In the genomic region with DNA sequence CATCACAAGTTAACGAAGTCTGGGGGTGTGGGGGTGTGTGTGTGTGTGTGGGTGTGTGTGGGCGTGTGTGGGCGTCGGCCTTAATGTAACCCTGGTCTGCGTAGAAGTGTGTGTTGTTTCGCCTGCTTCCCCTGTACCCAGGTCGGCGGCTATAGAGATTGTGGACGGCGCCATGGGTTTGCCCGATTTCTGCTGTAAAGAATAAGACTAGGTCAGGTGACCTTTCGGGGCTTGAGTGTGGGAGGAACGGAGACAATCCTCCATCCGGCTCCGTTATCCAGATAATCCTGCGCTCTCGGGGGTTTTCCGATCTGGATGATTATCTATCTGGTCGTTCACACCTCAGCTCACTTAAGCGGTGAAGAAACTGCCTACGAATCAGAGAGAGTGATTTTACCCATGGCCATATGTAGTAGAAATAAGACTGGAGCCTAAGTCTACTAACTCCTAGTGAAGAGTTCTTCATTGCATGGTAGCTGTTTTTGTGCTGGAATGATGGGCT, we compare ENCODE assay signal across 1 cellular context.
TF ChIP-seq lines count a peak whose summit lies in the region.

No MANE protein-coding gene starts in this region.

TF ChIP-seq in HEK293, 187 proteins besides CTCF, POLR2A, EP300 and RAD21 (continued from another document and continues in another):
- TF ChIP-seq ZBTB1 (tag by site-specific recombination; IDR thresholded peaks at IDR 0.05) (no peak), ZNF292 (tag by site-specific recombination; IDR thresholded peaks at IDR 0.05; ENCODE audit: borderline replicate concordance, low read depth) (no peak), RBAK (tag by site-specific recombination; IDR thresholded peaks at IDR 0.05) (no peak), ZNF24 (tag by site-specific recombination; IDR thresholded peaks at IDR 0.05) (no peak), ZNF394 (tag by site-specific recombination; IDR thresholded peaks at IDR 0.05; ENCODE audit: borderline replicate concordance) (no peak; the same call in 1 of the 2 replicates), ZNF433 (tag by site-specific recombination; IDR thresholded peaks at IDR 0.05; ENCODE audit: low read depth) (no peak), ZNF624 (tag by site-specific recombination; IDR thresholded peaks at IDR 0.05) (no peak), SP2 (tag by site-specific recombination; IDR thresholded peaks at IDR 0.05) (no peak), ZFP3 (tag by site-specific recombination; IDR thresholded peaks at IDR 0.05; ENCODE audit: low read depth) (no peak), MEIS1 (CRISPR knock-in tag; IDR thresholded peaks at IDR 0.05; ENCODE audit: borderline replicate concordance) (no peak), KLF10 (tag by site-specific recombination; IDR thresholded peaks at IDR 0.05) (peak; percentile 70), ZNF791 (tag by site-specific recombination; IDR thresholded peaks at IDR 0.05) (no peak), ZNF549 (tag by site-specific recombination; IDR thresholded peaks at IDR 0.05) (no peak), ZNF768 (tag by site-specific recombination; IDR thresholded peaks at IDR 0.05) (no peak), ZNF623 (tag by site-specific recombination; IDR thresholded peaks at IDR 0.05) (no peak), KLF8 (tag by site-specific recombination; IDR thresholded peaks at IDR 0.05) (peak; percentile 65; the same call in 1 of the 2 replicates), ZNF426 (tag by site-specific recombination; IDR thresholded peaks at IDR 0.05) (no peak), SCRT1 (tag by site-specific recombination; IDR thresholded peaks at IDR 0.05; ENCODE audit: borderline replicate concordance) (no peak), ZNF555 (tag by site-specific recombination; conservative IDR thresholded peaks at IDR 0.05) (no peak), ZNF19 (tag by site-specific recombination; IDR thresholded peaks at IDR 0.05; ENCODE audit: low read depth) (no peak), KLF7 (tag by site-specific recombination; IDR thresholded peaks at IDR 0.05; ENCODE audit: borderline replicate concordance) (no peak), ZNF302 (tag by site-specific recombination; IDR thresholded peaks at IDR 0.05; ENCODE audit: low read depth) (no peak), ZNF175 (tag by site-specific recombination; IDR thresholded peaks at IDR 0.05) (no peak), ZNF324 (tag by site-specific recombination; IDR thresholded peaks at IDR 0.05) (no peak), KLF16 (tag by site-specific recombination; IDR thresholded peaks at IDR 0.05) (peak; percentile 15; the same call in 1 of the 2 replicates), ZNF548 (tag by site-specific recombination; IDR thresholded peaks at IDR 0.05) (no peak), GLI2 (tag by site-specific recombination; IDR thresholded peaks at IDR 0.05; ENCODE audit: borderline replicate concordance, low read depth) (no peak), ZNF48 (tag by site-specific recombination; IDR thresholded peaks at IDR 0.05) (no peak)
- TF ChIP-seq, protein P1, sequence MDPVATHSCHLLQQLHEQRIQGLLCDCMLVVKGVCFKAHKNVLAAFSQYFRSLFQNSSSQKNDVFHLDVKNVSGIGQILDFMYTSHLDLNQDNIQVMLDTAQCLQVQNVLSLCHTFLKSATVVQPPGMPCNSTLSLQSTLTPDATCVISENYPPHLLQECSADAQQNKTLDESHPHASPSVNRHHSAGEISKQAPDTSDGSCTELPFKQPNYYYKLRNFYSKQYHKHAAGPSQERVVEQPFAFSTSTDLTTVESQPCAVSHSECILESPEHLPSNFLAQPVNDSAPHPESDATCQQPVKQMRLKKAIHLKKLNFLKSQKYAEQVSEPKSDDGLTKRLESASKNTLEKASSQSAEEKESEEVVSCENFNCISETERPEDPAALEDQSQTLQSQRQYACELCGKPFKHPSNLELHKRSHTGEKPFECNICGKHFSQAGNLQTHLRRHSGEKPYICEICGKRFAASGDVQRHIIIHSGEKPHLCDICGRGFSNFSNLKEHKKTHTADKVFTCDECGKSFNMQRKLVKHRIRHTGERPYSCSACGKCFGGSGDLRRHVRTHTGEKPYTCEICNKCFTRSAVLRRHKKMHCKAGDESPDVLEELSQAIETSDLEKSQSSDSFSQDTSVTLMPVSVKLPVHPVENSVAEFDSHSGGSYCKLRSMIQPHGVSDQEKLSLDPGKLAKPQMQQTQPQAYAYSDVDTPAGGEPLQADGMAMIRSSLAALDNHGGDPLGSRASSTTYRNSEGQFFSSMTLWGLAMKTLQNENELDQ (tag by site-specific recombination; IDR thresholded peaks at IDR 0.05; ENCODE audit: low read depth), result no peak
- TF ChIP-seq, protein P2, sequence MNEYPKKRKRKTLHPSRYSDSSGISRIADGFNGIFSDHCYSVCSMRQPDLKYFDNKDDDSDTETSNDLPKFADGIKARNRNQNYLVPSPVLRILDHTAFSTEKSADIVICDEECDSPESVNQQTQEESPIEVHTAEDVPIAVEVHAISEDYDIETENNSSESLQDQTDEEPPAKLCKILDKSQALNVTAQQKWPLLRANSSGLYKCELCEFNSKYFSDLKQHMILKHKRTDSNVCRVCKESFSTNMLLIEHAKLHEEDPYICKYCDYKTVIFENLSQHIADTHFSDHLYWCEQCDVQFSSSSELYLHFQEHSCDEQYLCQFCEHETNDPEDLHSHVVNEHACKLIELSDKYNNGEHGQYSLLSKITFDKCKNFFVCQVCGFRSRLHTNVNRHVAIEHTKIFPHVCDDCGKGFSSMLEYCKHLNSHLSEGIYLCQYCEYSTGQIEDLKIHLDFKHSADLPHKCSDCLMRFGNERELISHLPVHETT (tag by site-specific recombination; IDR thresholded peaks at IDR 0.05), result no peak
- TF ChIP-seq, protein P3, sequence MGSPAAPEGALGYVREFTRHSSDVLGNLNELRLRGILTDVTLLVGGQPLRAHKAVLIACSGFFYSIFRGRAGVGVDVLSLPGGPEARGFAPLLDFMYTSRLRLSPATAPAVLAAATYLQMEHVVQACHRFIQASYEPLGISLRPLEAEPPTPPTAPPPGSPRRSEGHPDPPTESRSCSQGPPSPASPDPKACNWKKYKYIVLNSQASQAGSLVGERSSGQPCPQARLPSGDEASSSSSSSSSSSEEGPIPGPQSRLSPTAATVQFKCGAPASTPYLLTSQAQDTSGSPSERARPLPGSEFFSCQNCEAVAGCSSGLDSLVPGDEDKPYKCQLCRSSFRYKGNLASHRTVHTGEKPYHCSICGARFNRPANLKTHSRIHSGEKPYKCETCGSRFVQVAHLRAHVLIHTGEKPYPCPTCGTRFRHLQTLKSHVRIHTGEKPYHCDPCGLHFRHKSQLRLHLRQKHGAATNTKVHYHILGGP (tag by site-specific recombination; IDR thresholded peaks at IDR 0.05), result no peak
- TF ChIP-seq, protein P4, sequence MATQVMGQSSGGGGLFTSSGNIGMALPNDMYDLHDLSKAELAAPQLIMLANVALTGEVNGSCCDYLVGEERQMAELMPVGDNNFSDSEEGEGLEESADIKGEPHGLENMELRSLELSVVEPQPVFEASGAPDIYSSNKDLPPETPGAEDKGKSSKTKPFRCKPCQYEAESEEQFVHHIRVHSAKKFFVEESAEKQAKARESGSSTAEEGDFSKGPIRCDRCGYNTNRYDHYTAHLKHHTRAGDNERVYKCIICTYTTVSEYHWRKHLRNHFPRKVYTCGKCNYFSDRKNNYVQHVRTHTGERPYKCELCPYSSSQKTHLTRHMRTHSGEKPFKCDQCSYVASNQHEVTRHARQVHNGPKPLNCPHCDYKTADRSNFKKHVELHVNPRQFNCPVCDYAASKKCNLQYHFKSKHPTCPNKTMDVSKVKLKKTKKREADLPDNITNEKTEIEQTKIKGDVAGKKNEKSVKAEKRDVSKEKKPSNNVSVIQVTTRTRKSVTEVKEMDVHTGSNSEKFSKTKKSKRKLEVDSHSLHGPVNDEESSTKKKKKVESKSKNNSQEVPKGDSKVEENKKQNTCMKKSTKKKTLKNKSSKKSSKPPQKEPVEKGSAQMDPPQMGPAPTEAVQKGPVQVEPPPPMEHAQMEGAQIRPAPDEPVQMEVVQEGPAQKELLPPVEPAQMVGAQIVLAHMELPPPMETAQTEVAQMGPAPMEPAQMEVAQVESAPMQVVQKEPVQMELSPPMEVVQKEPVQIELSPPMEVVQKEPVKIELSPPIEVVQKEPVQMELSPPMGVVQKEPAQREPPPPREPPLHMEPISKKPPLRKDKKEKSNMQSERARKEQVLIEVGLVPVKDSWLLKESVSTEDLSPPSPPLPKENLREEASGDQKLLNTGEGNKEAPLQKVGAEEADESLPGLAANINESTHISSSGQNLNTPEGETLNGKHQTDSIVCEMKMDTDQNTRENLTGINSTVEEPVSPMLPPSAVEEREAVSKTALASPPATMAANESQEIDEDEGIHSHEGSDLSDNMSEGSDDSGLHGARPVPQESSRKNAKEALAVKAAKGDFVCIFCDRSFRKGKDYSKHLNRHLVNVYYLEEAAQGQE (tag by site-specific recombination; IDR thresholded peaks at IDR 0.05), result no peak
- TF ChIP-seq, protein P5, sequence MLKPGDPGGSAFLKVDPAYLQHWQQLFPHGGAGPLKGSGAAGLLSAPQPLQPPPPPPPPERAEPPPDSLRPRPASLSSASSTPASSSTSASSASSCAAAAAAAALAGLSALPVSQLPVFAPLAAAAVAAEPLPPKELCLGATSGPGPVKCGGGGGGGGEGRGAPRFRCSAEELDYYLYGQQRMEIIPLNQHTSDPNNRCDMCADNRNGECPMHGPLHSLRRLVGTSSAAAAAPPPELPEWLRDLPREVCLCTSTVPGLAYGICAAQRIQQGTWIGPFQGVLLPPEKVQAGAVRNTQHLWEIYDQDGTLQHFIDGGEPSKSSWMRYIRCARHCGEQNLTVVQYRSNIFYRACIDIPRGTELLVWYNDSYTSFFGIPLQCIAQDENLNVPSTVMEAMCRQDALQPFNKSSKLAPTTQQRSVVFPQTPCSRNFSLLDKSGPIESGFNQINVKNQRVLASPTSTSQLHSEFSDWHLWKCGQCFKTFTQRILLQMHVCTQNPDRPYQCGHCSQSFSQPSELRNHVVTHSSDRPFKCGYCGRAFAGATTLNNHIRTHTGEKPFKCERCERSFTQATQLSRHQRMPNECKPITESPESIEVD (tag by site-specific recombination; IDR thresholded peaks at IDR 0.05), result no peak
- TF ChIP-seq, protein P6, sequence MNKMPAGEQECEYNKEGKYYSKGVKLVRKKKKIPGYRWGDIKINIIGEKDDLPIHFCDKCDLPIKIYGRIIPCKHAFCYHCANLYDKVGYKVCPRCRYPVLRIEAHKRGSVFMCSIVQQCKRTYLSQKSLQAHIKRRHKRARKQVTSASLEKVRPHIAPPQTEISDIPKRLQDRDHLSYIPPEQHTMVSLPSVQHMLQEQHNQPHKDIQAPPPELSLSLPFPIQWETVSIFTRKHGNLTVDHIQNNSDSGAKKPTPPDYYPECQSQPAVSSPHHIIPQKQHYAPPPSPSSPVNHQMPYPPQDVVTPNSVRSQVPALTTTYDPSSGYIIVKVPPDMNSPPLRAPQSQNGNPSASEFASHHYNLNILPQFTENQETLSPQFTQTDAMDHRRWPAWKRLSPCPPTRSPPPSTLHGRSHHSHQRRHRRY (tag by site-specific recombination; IDR thresholded peaks at IDR 0.05), result no peak
- TF ChIP-seq, protein P7, sequence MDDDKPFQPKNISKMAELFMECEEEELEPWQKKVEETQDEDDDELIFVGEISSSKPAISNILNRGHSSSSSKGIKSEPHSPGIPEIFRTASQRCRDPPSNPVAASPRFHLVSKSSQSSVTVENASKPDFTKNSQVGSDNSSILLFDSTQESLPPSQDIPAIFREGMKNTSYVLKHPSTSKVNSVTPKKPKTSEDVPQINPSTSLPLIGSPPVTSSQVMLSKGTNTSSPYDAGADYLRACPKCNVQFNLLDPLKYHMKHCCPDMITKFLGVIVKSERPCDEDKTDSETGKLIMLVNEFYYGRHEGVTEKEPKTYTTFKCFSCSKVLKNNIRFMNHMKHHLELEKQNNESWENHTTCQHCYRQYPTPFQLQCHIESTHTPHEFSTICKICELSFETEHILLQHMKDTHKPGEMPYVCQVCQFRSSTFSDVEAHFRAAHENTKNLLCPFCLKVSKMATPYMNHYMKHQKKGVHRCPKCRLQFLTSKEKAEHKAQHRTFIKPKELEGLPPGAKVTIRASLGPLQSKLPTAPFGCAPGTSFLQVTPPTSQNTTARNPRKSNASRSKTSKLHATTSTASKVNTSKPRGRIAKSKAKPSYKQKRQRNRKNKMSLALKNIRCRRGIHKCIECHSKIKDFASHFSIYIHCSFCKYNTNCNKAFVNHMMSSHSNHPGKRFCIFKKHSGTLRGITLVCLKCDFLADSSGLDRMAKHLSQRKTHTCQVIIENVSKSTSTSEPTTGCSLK (tag by site-specific recombination; IDR thresholded peaks at IDR 0.05), result no peak
- TF ChIP-seq, protein P8, sequence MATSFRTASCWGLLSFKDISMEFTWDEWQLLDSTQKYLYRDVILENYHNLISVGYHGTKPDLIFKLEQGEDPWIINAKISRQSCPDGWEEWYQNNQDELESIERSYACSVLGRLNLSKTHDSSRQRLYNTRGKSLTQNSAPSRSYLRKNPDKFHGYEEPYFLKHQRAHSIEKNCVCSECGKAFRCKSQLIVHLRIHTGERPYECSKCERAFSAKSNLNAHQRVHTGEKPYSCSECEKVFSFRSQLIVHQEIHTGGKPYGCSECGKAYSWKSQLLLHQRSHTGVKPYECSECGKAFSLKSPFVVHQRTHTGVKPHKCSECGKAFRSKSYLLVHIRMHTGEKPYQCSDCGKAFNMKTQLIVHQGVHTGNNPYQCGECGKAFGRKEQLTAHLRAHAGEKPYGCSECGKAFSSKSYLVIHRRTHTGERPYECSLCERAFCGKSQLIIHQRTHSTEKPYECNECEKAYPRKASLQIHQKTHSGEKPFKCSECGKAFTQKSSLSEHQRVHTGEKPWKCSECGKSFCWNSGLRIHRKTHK (tag by site-specific recombination; IDR thresholded peaks at IDR 0.05), result no peak
- TF ChIP-seq, protein P9, sequence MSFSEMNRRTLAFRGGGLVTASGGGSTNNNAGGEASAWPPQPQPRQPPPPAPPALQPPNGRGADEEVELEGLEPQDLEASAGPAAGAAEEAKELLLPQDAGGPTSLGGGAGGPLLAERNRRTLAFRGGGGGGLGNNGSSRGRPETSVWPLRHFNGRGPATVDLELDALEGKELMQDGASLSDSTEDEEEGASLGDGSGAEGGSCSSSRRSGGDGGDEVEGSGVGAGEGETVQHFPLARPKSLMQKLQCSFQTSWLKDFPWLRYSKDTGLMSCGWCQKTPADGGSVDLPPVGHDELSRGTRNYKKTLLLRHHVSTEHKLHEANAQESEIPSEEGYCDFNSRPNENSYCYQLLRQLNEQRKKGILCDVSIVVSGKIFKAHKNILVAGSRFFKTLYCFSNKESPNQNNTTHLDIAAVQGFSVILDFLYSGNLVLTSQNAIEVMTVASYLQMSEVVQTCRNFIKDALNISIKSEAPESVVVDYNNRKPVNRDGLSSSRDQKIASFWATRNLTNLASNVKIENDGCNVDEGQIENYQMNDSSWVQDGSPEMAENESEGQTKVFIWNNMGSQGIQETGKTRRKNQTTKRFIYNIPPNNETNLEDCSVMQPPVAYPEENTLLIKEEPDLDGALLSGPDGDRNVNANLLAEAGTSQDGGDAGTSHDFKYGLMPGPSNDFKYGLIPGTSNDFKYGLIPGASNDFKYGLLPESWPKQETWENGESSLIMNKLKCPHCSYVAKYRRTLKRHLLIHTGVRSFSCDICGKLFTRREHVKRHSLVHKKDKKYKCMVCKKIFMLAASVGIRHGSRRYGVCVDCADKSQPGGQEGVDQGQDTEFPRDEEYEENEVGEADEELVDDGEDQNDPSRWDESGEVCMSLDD (tag by site-specific recombination; IDR thresholded peaks at IDR 0.05), result peak; percentile 51; the same call in 1 of the 2 replicates
- TF ChIP-seq, protein P10, sequence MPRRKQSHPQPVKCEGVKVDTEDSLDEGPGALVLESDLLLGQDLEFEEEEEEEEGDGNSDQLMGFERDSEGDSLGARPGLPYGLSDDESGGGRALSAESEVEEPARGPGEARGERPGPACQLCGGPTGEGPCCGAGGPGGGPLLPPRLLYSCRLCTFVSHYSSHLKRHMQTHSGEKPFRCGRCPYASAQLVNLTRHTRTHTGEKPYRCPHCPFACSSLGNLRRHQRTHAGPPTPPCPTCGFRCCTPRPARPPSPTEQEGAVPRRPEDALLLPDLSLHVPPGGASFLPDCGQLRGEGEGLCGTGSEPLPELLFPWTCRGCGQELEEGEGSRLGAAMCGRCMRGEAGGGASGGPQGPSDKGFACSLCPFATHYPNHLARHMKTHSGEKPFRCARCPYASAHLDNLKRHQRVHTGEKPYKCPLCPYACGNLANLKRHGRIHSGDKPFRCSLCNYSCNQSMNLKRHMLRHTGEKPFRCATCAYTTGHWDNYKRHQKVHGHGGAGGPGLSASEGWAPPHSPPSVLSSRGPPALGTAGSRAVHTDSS (tag by site-specific recombination; IDR thresholded peaks at IDR 0.05), result no peak
